ENCODE assay signal across 21 cellular contexts in genomic region chr9:127644943-127645342, GRCh38. TPM values are rescaled to one million over a fixed set of nuclear protein-coding genes. Genes with fewer than 3 reads are reported as not detected.
A peak's percentile ranks its signal among the peaks of the same experiment; 100 is the strongest.
DNase-seq lines count a peak whose midpoint lies in the region; ATAC-seq and TF ChIP-seq lines count a peak whose summit lies in the region.
"Had no signal": no experiment of that assay in that cellular context is flagged by ENCODE, and none has a peak within 500 bp of the region (broad histone marks: within the 10 kb centered on the region; RNA-seq: fewer than 3 reads in every experiment).

No MANE protein-coding gene starts in this region.

- ATAC-seq in body of pancreas (peak; percentile 45), lung (ENCODE audit: insufficient read depth, low FRiP score) (peak; percentile 38)
- ATAC-seq: PC-3; psoas muscle; stimulated activated naive CD8-positive, alpha-beta T cell treated with anti-CD3 and anti-CD28 coated beads, Interleukin-15, amount 100 ng/mL, for 72 hours had no signal

- H3K27me3 ChIP-seq in left ventricle myocardium inferior (ENCODE audit: low read depth) (no peaks in the 10 kb centered on the region), body of pancreas (no peaks in the 10 kb centered on the region), lung (ENCODE audit: control insufficient read depth, insufficient read depth) (no peaks in the 10 kb centered on the region)
- H3K27me3 ChIP-seq: heart left ventricle had no signal

- H3K27ac ChIP-seq in left ventricle myocardium inferior (replicated peaks), result peak overlapping the region; percentile 13
- peak overlapping the region in 3 of 4 donors; percentile 49 to 69 (median 68) for H3K27ac ChIP-seq in body of pancreas
- peak overlapping the region in 1 of 2 donors; percentile 48 for H3K27ac ChIP-seq in lung (ENCODE audit: low read depth in 1 of 2, low read length in 1 of 2)
- H3K27ac ChIP-seq: C4-2B, psoas muscle, VCaP had no signal

- H3K36me3 ChIP-seq in left ventricle myocardium inferior (no peaks in the 10 kb centered on the region), body of pancreas (replicated peaks in 1 of 2; ENCODE audit: insufficient read depth in 1 of 2, low read depth in 2 of 2) (no peaks in the 10 kb centered on the region), lung (ENCODE audit: control insufficient read depth in 2 of 2, insufficient read depth in 2 of 2, low read length in 2 of 2) (no peaks in the 10 kb centered on the region)
- H3K36me3 ChIP-seq: heart left ventricle had no signal

- DNase-seq in left ventricle myocardium inferior, result no peak
- no peak for DNase-seq in cardiac septum (ENCODE audit: low spot score)
- peak in 1 of 4 donors; percentile 19 for DNase-seq in body of pancreas
- no peak for DNase-seq in lung (ENCODE audit: low spot score)
- no peak for DNase-seq in NCI-H226
- no peak for DNase-seq in effector CD4-positive, alpha-beta T cell
- no peak for DNase-seq in HCEC 1CT
- DNase-seq in DMS 273 treated with DMSO at 0.1 percent for 48 hours (lab: John Stamatoyannopoulos, UW), result no peak
- DNase-seq: activated CD4-positive, alpha-beta T cell treated with anti-CD3 and anti-CD28 coated beads, Interleukin-2, amount 50 U/mL, for 48 hours; activated gamma-delta T cell treated with Interleukin-2 at 50 U/mL for 16 hours; activated T-cell treated with anti-CD3 and anti-CD28 coated beads for 4 hours; cerebellar nuclear complex; heart left ventricle; NCI-H1417; PC-3; psoas muscle; stimulated activated CD4-positive, alpha-beta T cell treated with anti-CD3 and anti-CD28 coated beads, Interleukin-4, amount 100 ng/mL, for 1 hour; stimulated activated naive CD8-positive, alpha-beta T cell treated with anti-CD3 and anti-CD28 coated beads, Interleukin-15, amount 100 ng/mL, for 72 hours had no signal

- H3K4me1 ChIP-seq in left ventricle myocardium inferior (peaks cover 23% of the 10 kb centered on the region), body of pancreas (peaks cover 31% of the 10 kb centered on the region), lung (ENCODE audit: control insufficient read depth in 2 of 2, insufficient read depth in 2 of 2, low read length in 2 of 2) (peaks cover 6 to 7% of the 10 kb centered on the region in 2 donors)

- intact Hi-C loops in left ventricle myocardium inferior (cut with micrococcal nuclease) (no loop called here), cardiac septum (cut with DNase I) (loop anchor here (5.0 kb wide), 1 partner anchor 33 kb away; the partner anchor contains the start of gene STXBP1), body of pancreas (cut with DNase I) (no loop called here)

- TF ChIP-seq CTCF in left ventricle myocardium inferior (IDR thresholded peaks at IDR 0.05; ENCODE audit: borderline replicate concordance), result no peak
- TF ChIP-seq CTCF in body of pancreas (IDR thresholded peaks at IDR 0.05), result no peak
- no peak for TF ChIP-seq CTCF in lung (IDR thresholded peaks at IDR 0.05; ENCODE audit: control extremely low read depth, extremely low read depth)

- WGBS in body of pancreas, 2 donors, result 80 to 87% methylated on average over 4 of the region's 4 CpGs
- WGBS in lung, 2 donors, result 40 to 76% methylated on average over 4 of the region's 4 CpGs

- H3K4me3 ChIP-seq in left ventricle myocardium inferior (no peak overlapping the region), body of pancreas (no peak overlapping the region), lung (no peak overlapping the region)
- H3K4me3 ChIP-seq: heart left ventricle, psoas muscle, smooth muscle cell had no signal

- no peak for TF ChIP-seq POLR2A in body of pancreas (IDR thresholded peaks at IDR 0.05)

- H3K9me3 ChIP-seq in left ventricle myocardium inferior (replicated peaks) (no peaks in the 10 kb centered on the region), body of pancreas (no peaks in the 10 kb centered on the region), lung (ENCODE audit: control insufficient read depth in 2 of 2, insufficient read depth in 1 of 2, low read length in 1 of 2) (no peaks in the 10 kb centered on the region)
- H3K9me3 ChIP-seq: heart left ventricle, psoas muscle had no signal

RNA-seq across cellular contexts. Expression of gene STXBP1, which starts 32.9 kb away (rescaled TPM):
- total RNA-seq in left ventricle myocardium inferior (36.9 TPM), cardiac septum (46.6 TPM), body of pancreas (10 to 100 TPM; 34.5 to 39.9 TPM), lung (10 to 100 TPM; 61.5 to 65.8 TPM)
- 10 to 100 TPM; 19.2 to 32.0 TPM for polyA plus RNA-seq in lung
